Comparison of ENCODE assay signal across 1 cellular context in the genomic region with DNA sequence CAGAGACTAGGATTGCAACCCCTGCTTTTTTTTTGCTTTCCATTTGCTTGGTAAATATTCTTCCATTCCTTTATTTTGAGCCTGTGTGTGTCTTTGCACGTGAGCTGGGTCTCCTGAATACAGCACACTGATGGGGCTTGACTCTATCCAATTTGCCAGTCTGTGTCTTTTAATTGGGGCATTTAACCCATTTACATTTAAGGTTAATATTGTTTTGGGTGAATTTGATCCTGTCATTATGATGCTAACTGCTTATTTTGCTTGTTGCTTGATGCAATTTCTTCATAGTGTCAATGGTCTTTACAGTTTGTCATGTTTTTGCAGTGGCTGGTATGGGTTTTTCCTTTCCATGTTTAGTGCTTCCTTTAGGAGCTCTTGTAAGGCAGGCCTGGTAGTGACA.
DNase-seq lines count a peak whose midpoint lies in the region; ATAC-seq, FAIRE-seq and TF ChIP-seq lines count a peak whose summit lies in the region.
"Not testable (repeated sequence)": the region's sequence is repeated elsewhere in the genome, so short reads cannot be mapped to it uniquely, and the experiment has no call there.

No MANE protein-coding gene starts in this region.

- intact Hi-C loops in K562 (cut with micrococcal nuclease) = not testable (repeated sequence)

- H3K9ac ChIP-seq in K562 (ENCODE audit: insufficient read depth in 1 of 2, low read depth in 2 of 2, low read length in 2 of 2) = not testable (repeated sequence)

- not testable (repeated sequence) for H3K79me2 ChIP-seq in K562 (ENCODE audit: control insufficient read depth, insufficient read depth, low read length)

- TF ChIP-seq CTCF in K562 (IDR thresholded peaks at IDR 0.05 in 2 of 3, conservative IDR thresholded peaks at IDR 0.05 in 1 of 3; ENCODE audit: insufficient read depth in 2 of 3, low read depth in 1 of 3, low read length in 3 of 3) = not testable (repeated sequence)

- not testable (repeated sequence) for H3K4me1 ChIP-seq in K562 (replicated peaks in 1 of 2; ENCODE audit: control insufficient read depth in 2 of 2, insufficient read depth in 2 of 2, low read length in 2 of 2)

- FAIRE-seq in K562 (lab: Jason Lieb, UNC) = not testable (repeated sequence)

- in situ Hi-C loops in K562 (cut with MboI) = not testable (repeated sequence)

- POLR2A ChIA-PET in K562 (lab: Yijun Ruan, JAX) = interaction anchor here (0.9 kb wide), 1 partner anchor 10 kb away, joined by 3 read pairs; no protein-coding TSS in a partner anchor

- not testable (repeated sequence) for TF ChIP-seq EP300 in K562 (IDR thresholded peaks at IDR 0.05; ENCODE audit: low read length)

- H2AFZ ChIP-seq in K562 (ENCODE audit: low read depth, low read length) = not testable (repeated sequence)

- not testable (repeated sequence) for H3K36me3 ChIP-seq in K562 (ENCODE audit: control insufficient read depth, insufficient read depth, low read length)

- WGBS in K562 (ENCODE audit: insufficient coverage, low coverage, missing lambda C conversion rate) = 0% methylated on average over 1 of the region's 1 CpG

- H3K27me3 ChIP-seq in K562 (ENCODE audit: control insufficient read depth in 2 of 2, insufficient read depth in 2 of 2, low read length in 2 of 2) = not testable (repeated sequence)

- not testable (repeated sequence) for H3K9me3 ChIP-seq in K562 (replicated peaks; ENCODE audit: control insufficient read depth, insufficient read depth, low read depth, low read length)

- H4K20me1 ChIP-seq in K562 (replicated peaks; ENCODE audit: control insufficient read depth, insufficient read depth, low read length) = not testable (repeated sequence)

- CTCF ChIA-PET in K562 (lab: Yijun Ruan, JAX; ENCODE audit: low intra/inter-chr PET ratio) = not testable (repeated sequence)

- not testable (repeated sequence) for DNase-seq in K562 (ENCODE audit: extremely low read depth in 1 of 4, low spot score in 3 of 4)

- not testable (repeated sequence) for H3K4me2 ChIP-seq in K562 (ENCODE audit: insufficient read depth, low read length)

- BruUV-seq in K562 (replicated peaks; lab: Mats Ljungman, UMichigan) = not testable (repeated sequence)

- not testable (repeated sequence) for H3K4me3 ChIP-seq in K562

- TF ChIP-seq RAD21 in K562 (CRISPR knock-in tag; conservative IDR thresholded peaks at IDR 0.05 in 1 of 2, IDR thresholded peaks at IDR 0.05 in 1 of 2) = not testable (repeated sequence)

- ATAC-seq in K562 = not testable (repeated sequence)

- H3K9me1 ChIP-seq in K562 (ENCODE audit: control insufficient read depth, insufficient read depth, low read length) = not testable (repeated sequence)

- H3K27ac ChIP-seq in K562 (ENCODE audit: extremely low read depth, low read depth, low read length) = not testable (repeated sequence)

- not testable (repeated sequence) for TF ChIP-seq POLR2A in K562 (conservative IDR thresholded peaks at IDR 0.05)

TF ChIP-seq in K562, 482 proteins besides CTCF, POLR2A, EP300 and RAD21:
- TF ChIP-seq ZNF507 (tag; conservative IDR thresholded peaks at IDR 0.05) = peak; percentile 93
